Comparison of ENCODE assay signal across 14 cellular contexts in the genomic region with DNA sequence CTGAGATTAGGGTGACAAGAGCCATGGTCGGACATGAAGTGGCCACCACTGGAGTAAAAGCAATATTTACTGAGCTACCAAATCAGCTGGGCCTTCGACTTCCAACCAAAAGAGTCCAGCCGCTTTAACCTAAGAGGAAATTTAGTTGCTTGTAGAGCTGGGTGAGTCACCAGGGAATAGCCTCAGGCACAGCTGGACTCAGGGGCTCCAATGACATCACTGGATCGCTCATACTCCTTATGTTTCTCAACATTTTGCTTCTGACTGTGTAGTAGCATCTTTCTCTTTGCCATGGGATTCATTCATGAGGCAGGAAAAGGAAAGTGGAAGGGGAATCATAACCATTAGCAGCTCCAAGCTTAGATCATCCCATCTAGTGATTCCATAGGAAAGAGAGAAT.
DNase-seq lines count a peak whose midpoint lies in the region; ATAC-seq, FAIRE-seq and TF ChIP-seq lines count a peak whose summit lies in the region.
"Had no signal": no experiment of that assay in that cellular context is flagged by ENCODE, and none has a peak within 500 bp of the region (broad histone marks: within the 10 kb centered on the region; RNA-seq: fewer than 3 reads in every experiment).

No MANE protein-coding gene starts in this region.

- intact Hi-C loops in K562 (cut with micrococcal nuclease), result no loop called here

- WGBS in K562 (ENCODE audit: insufficient coverage, low coverage, missing lambda C conversion rate), result 1% methylated on average over 4 of the region's 4 CpGs

- CTCF ChIA-PET in K562 (lab: Yijun Ruan, JAX; ENCODE audit: low intra/inter-chr PET ratio), result no interaction called here

- H3K27ac ChIP-seq in K562 (ENCODE audit: extremely low read depth, low read depth, low read length) (no peak overlapping the region), keratinocyte (ENCODE audit: control insufficient read depth, insufficient read depth, low read length) (no peak overlapping the region), Karpas-422 (ENCODE audit: low read length) (no peak overlapping the region)

- H3K9me2 ChIP-seq in Karpas-422 (replicated peaks; ENCODE audit: insufficient read depth, low read length), result no peaks in the 10 kb centered on the region

- H3K36me3 ChIP-seq in K562 (ENCODE audit: control insufficient read depth, insufficient read depth, low read length) (no peaks in the 10 kb centered on the region), keratinocyte (ENCODE audit: control insufficient read depth in 2 of 2, extremely low read depth in 1 of 2, insufficient read depth in 2 of 2, low read length in 2 of 2) (no peaks in the 10 kb centered on the region), Karpas-422 (ENCODE audit: insufficient read depth, low read length) (no peaks in the 10 kb centered on the region)

- H3K9ac ChIP-seq in K562 (ENCODE audit: insufficient read depth in 1 of 2, low read depth in 2 of 2, low read length in 2 of 2) (no peak overlapping the region), keratinocyte (ENCODE audit: control insufficient read depth, extremely low read depth, insufficient read depth, low read length) (no peak overlapping the region), Karpas-422 (ENCODE audit: low read length) (no peak overlapping the region)

- no peak for TF ChIP-seq CTCF in K562 (IDR thresholded peaks at IDR 0.05 in 2 of 3, conservative IDR thresholded peaks at IDR 0.05 in 1 of 3; ENCODE audit: insufficient read depth in 2 of 3, low read depth in 1 of 3, low read length in 3 of 3)
- no peak for TF ChIP-seq CTCF in keratinocyte (optimal IDR thresholded peaks at IDR 0.05 in 1 of 3, IDR thresholded peaks at IDR 0.05 in 1 of 3, conservative IDR thresholded peaks at IDR 0.05 in 1 of 3; ENCODE audit: extremely low read depth in 1 of 3, insufficient read depth in 2 of 3, low read length in 3 of 3)

- no peak for TF ChIP-seq RAD21 in K562 (CRISPR knock-in tag; conservative IDR thresholded peaks at IDR 0.05 in 1 of 2, IDR thresholded peaks at IDR 0.05 in 1 of 2)

- TF ChIP-seq EP300 in K562 (IDR thresholded peaks at IDR 0.05; ENCODE audit: low read length), result no peak

- H3K4me3 ChIP-seq in K562 (no peak overlapping the region), keratinocyte (ENCODE audit: control insufficient read depth in 2 of 3, extremely low read depth in 1 of 3, insufficient read depth in 2 of 3, low read depth in 1 of 3, low read length in 3 of 3) (no peak overlapping the region), Karpas-422 (ENCODE audit: low read length) (no peak overlapping the region)

- DNase-seq in AG20443 (ENCODE audit: low spot score) (peak; percentile 77), HTR-8/SVneo (ENCODE audit: insufficient read length, low spot score) (peak; percentile 81), K562 (ENCODE audit: extremely low read depth in 1 of 4, low spot score in 3 of 4) (no peak), keratinocyte (ENCODE audit: low read depth, low spot score) (peak; percentile 64), Karpas-422 (no peak), SHP77 (lab: John Stamatoyannopoulos, UW) (no peak), iPS-NIHi7 (ENCODE audit: extremely low spot score) (no peak)
- DNase-seq: activated CD4-positive, alpha-beta T cell treated with anti-CD3 and anti-CD28 coated beads for 48 hours; COR-L47; effector CD4-positive, alpha-beta T cell; immature natural killer cell; stimulated activated naive CD4-positive, alpha-beta T cell treated with Interleukin-2 at 50 U/mL for 16 hours had no signal

- BruUV-seq in K562 (replicated peaks; lab: Mats Ljungman, UMichigan), result no TSS peak

- in situ Hi-C loops in K562 (cut with MboI), result no loop called here

- no peak for TF ChIP-seq POLR2A in K562 (conservative IDR thresholded peaks at IDR 0.05)

- dilution Hi-C loops in keratinocyte (cut with MboI; ENCODE audit: extremely low pct_ligation_motif_present, low sequenced_read_pairs), result no loop called here

- no peak for ATAC-seq in K562
- no peak for ATAC-seq in HG03196 (IDR thresholded peaks at IDR 0.05; ENCODE audit: unreplicated experiment)
- ATAC-seq: SK-N-SH treated with all-trans-retinoic acid at 6 μM for 48 hours had no signal

- H3K27me3 ChIP-seq in K562 (ENCODE audit: control insufficient read depth in 2 of 2, insufficient read depth in 2 of 2, low read length in 2 of 2) (peaks cover 0 to 7% of the 10 kb centered on the region in 2 experiments; a peak in 2 of 5 replicates), keratinocyte (ENCODE audit: control insufficient read depth, extremely low read depth, insufficient read depth, low read length) (peaks cover 4% of the 10 kb centered on the region), Karpas-422 (ENCODE audit: low read length) (no peaks in the 10 kb centered on the region)

- no peaks in the 10 kb centered on the region for H3K4me1 ChIP-seq in K562 (replicated peaks in 1 of 2; ENCODE audit: control insufficient read depth in 2 of 2, insufficient read depth in 2 of 2, low read length in 2 of 2)
- H3K4me1 ChIP-seq in keratinocyte (ENCODE audit: control insufficient read depth, extremely low read depth, insufficient read depth, low read length), result peaks cover 9% of the 10 kb centered on the region
- H3K4me1 ChIP-seq in Karpas-422 (ENCODE audit: low read length), result no peaks in the 10 kb centered on the region

- H2AFZ ChIP-seq in K562 (ENCODE audit: low read depth, low read length), result no peak overlapping the region
- peak overlapping the region; percentile 14 for H2AFZ ChIP-seq in keratinocyte (ENCODE audit: control insufficient read depth, low read length)
- H2AFZ ChIP-seq in Karpas-422 (ENCODE audit: low read length), result no peak overlapping the region

- FAIRE-seq in HTR-8/SVneo (lab: Jason Lieb, UNC) (peak; percentile 49), K562 (lab: Jason Lieb, UNC) (no peak), keratinocyte (lab: Jason Lieb, UNC) (peak; percentile 58)

- H3K79me2 ChIP-seq in K562 (ENCODE audit: control insufficient read depth, insufficient read depth, low read length) (no peaks in the 10 kb centered on the region), keratinocyte (ENCODE audit: control insufficient read depth, insufficient read depth, low read length) (no peaks in the 10 kb centered on the region), Karpas-422 (ENCODE audit: low read length) (no peaks in the 10 kb centered on the region)

- no peaks in the 10 kb centered on the region for H3K9me3 ChIP-seq in K562 (replicated peaks; ENCODE audit: control insufficient read depth, insufficient read depth, low read depth, low read length)
- no peaks in the 10 kb centered on the region for H3K9me3 ChIP-seq in keratinocyte (ENCODE audit: control insufficient read depth, low read depth, low read length)
- no peaks in the 10 kb centered on the region for H3K9me3 ChIP-seq in Karpas-422 (ENCODE audit: low read length)

- POLR2A ChIA-PET in K562 (lab: Yijun Ruan, JAX), result interaction anchor here (0.6 kb wide), 1 partner anchor 1184 kb away, joined by 3 read pairs; no protein-coding TSS in a partner anchor

- H3K9me1 ChIP-seq in K562 (ENCODE audit: control insufficient read depth, insufficient read depth, low read length) (no peaks in the 10 kb centered on the region), keratinocyte (ENCODE audit: control insufficient read depth, extremely low read depth, insufficient read depth, low read length) (no peaks in the 10 kb centered on the region)

- H4K20me1 ChIP-seq in K562 (replicated peaks; ENCODE audit: control insufficient read depth, insufficient read depth, low read length) (no peaks in the 10 kb centered on the region), keratinocyte (ENCODE audit: control insufficient read depth, extremely low read depth, insufficient read depth, low read length) (no peaks in the 10 kb centered on the region), Karpas-422 (ENCODE audit: insufficient read depth, low read depth, low read length) (no peaks in the 10 kb centered on the region)

- H3K4me2 ChIP-seq in K562 (ENCODE audit: insufficient read depth, low read length) (no peak overlapping the region), keratinocyte (ENCODE audit: control insufficient read depth, extremely low read depth, insufficient read depth, low read depth, low read length) (peak overlapping the region; percentile 6), Karpas-422 (ENCODE audit: low read depth, low read length, poor library complexity, severe bottlenecking) (no peak overlapping the region)

TF ChIP-seq in K562, 482 proteins besides CTCF, POLR2A, EP300 and RAD21 (continues in another document):
- TF ChIP-seq SMARCB1 (IDR thresholded peaks at IDR 0.05; ENCODE audit: insufficient read length, low read depth) (no peak), JUN (IDR thresholded peaks at IDR 0.05; ENCODE audit: borderline replicate concordance, low read depth, low read length) (0 out of 2 replicates have a peak, but pooled peaks have one; percentile 16), JUN (CRISPR knock-in tag; IDR thresholded peaks at IDR 0.05; ENCODE audit: borderline replicate concordance) (no peak)
- TF ChIP-seq, protein P1, sequence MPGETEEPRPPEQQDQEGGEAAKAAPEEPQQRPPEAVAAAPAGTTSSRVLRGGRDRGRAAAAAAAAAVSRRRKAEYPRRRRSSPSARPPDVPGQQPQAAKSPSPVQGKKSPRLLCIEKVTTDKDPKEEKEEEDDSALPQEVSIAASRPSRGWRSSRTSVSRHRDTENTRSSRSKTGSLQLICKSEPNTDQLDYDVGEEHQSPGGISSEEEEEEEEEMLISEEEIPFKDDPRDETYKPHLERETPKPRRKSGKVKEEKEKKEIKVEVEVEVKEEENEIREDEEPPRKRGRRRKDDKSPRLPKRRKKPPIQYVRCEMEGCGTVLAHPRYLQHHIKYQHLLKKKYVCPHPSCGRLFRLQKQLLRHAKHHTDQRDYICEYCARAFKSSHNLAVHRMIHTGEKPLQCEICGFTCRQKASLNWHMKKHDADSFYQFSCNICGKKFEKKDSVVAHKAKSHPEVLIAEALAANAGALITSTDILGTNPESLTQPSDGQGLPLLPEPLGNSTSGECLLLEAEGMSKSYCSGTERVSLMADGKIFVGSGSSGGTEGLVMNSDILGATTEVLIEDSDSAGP (CRISPR knock-in tag; IDR thresholded peaks at IDR 0.05), result no peak
- TF ChIP-seq, protein P2, sequence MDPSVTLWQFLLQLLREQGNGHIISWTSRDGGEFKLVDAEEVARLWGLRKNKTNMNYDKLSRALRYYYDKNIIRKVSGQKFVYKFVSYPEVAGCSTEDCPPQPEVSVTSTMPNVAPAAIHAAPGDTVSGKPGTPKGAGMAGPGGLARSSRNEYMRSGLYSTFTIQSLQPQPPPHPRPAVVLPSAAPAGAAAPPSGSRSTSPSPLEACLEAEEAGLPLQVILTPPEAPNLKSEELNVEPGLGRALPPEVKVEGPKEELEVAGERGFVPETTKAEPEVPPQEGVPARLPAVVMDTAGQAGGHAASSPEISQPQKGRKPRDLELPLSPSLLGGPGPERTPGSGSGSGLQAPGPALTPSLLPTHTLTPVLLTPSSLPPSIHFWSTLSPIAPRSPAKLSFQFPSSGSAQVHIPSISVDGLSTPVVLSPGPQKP (CRISPR knock-in tag; IDR thresholded peaks at IDR 0.05), result no peak

Comparison
In these comparisons a context has a peak if more than half of its experiments do, and no peak if none do; other contexts are left out.
1. DNase-seq: peak in AG20443 (single experiment), HTR-8/SVneo (single experiment) and keratinocyte (single experiment); none in K562 (0 of 4), Karpas-422 (single experiment), SHP77 (0 of 2) and iPS-NIHi7 (single experiment).